In genomic region chr19:1161716-1162115, GRCh38 we compare ENCODE assay signal across 12 cellular contexts. TPM values are rescaled to one million over a fixed set of nuclear protein-coding genes. Genes with fewer than 3 reads are reported as not detected.
A peak's percentile ranks its signal among the peaks of the same experiment; 100 is the strongest.
DNase-seq lines count a peak whose midpoint lies in the region; ATAC-seq and FAIRE-seq lines count a peak whose summit lies in the region.
"Had no signal": no experiment of that assay in that cellular context is flagged by ENCODE, and none has a peak within 500 bp of the region (broad histone marks: within the 10 kb centered on the region; RNA-seq: fewer than 3 reads in every experiment).

No MANE protein-coding gene starts in this region.

- DNase-seq in HPDE6-E6E7 (ENCODE audit: extremely low spot score) (peak; percentile 96), NCI-H526 (lab: John Stamatoyannopoulos, UW) (peak; percentile 25 to 66), fibroblast of gingiva (ENCODE audit: low read depth) (peak; percentile 57), small intestine (peak; percentile 29), RKO (ENCODE audit: low spot score) (no peak), ACHN (no peak)
- no peak for DNase-seq in effector memory CD8-positive, alpha-beta T cell
- DNase-seq: amniotic stem cell, left cardiac atrium, NCI-H2081 treated with DMSO at 0.1 percent for 48 hours, posterior cingulate gyrus, T-helper 1 cell had no signal

- in situ Hi-C loops in ACHN (cut with HindIII; ENCODE audit: low pct_ligation_motif_present, low pct_unique_long_range_greater_than_20kb, low sequenced_read_pairs) = no loop called here

- H3K9me3 Mint-ChIP-seq in effector memory CD8-positive, alpha-beta T cell = no peaks in the 10 kb centered on the region

- H3K4me3 ChIP-seq in small intestine (ENCODE audit: low read depth in 1 of 2, low read length in 2 of 2) = no peak overlapping the region

- no peaks in the 10 kb centered on the region for H3K9me3 ChIP-seq in small intestine (ENCODE audit: control insufficient read depth, low read depth)

- no peaks in the 10 kb centered on the region for H3K27me3 ChIP-seq in small intestine (ENCODE audit: control insufficient read depth in 2 of 2, insufficient read depth in 2 of 2, low read length in 2 of 2)

- H3K4me1 Mint-ChIP-seq in effector memory CD8-positive, alpha-beta T cell (ENCODE audit: low read depth in 2 of 2) = peaks cover 8 to 10% of the 10 kb centered on the region in 2 donors

- no peak overlapping the region for H3K4me3 Mint-ChIP-seq in effector memory CD8-positive, alpha-beta T cell

- H3K36me3 Mint-ChIP-seq in effector memory CD8-positive, alpha-beta T cell (ENCODE audit: insufficient read depth) = peaks cover 35% of the 10 kb centered on the region

- no peak for ATAC-seq in effector memory CD8-positive, alpha-beta T cell (replicated peaks)

- no peak for FAIRE-seq in small intestine (lab: Jason Lieb, UNC)

- H3K27me3 Mint-ChIP-seq in effector memory CD8-positive, alpha-beta T cell = no peaks in the 10 kb centered on the region

- WGBS in small intestine, 3 donors = 34 to 54% (median 44%) methylated on average over 7 to 18 of the region's 18 CpGs

- H3K36me3 ChIP-seq in small intestine (ENCODE audit: control insufficient read depth in 2 of 2, insufficient read depth in 2 of 2, low read length in 2 of 2) = peaks cover 2% of the 10 kb centered on the region in 2 donors

- no peak overlapping the region for H3K27ac Mint-ChIP-seq in effector memory CD8-positive, alpha-beta T cell

- H3K4me1 ChIP-seq in small intestine (ENCODE audit: control insufficient read depth in 2 of 2, insufficient read depth in 1 of 2, low read depth in 1 of 2, low read length in 1 of 2) = no peaks in the 10 kb centered on the region

- H3K27ac ChIP-seq in small intestine (ENCODE audit: low read depth in 1 of 2, low read length in 1 of 2) = no peak overlapping the region

RNA-seq across cellular contexts. Expression of gene SBNO2, which starts 12.4 kb away (rescaled TPM):
- 10 to 100 TPM; 19.7 to 32.1 (median 19.7) TPM for polyA plus RNA-seq in small intestine

RNA-seq across cellular contexts. Expression of gene STK11, which starts 43.9 kb away (rescaled TPM):
- polyA plus RNA-seq in small intestine = 10 to 100 TPM; 65.8 to 86.2 (median 66.9) TPM

RNA-seq across cellular contexts. Expression of gene GPX4, which starts 57.9 kb away (rescaled TPM):
- polyA plus RNA-seq in small intestine = 1,000 to 10,000 TPM in 2 of 3 donors, 100 to 1,000 TPM in 1; 335 to 1,298 (median 1,178) TPM

Comparison
In these comparisons a context has a peak if more than half of its experiments do, and no peak if none do; other contexts are left out.
1. DNase-seq: peak in HPDE6-E6E7 (single experiment), NCI-H526 (2 of 2), fibroblast of gingiva (single experiment) and small intestine (single experiment); none in effector memory CD8-positive, alpha-beta T cell (0 of 3), RKO (single experiment) and ACHN (single experiment).